Comparison of ENCODE assay signal across 17 cellular contexts in the genomic region with DNA sequence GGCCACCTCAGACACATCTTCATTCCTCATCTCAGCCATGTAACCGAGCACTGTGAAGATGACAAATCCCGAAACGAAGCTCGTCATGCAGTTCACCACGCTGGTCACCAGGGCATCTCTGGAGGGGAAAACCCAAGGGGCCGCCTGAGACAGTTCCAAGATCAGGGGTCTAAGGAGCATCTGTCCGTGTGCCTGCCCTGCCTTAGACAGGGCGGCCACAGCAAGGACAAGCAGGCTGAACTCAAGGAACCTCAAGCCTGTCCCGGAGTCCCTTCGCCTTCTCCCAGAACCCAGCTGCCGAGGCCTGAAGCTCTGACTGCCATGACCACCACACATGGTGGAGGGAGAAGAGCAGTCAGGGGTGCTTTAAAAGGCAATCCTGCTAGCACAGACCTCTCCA. TPM values are rescaled to one million over a fixed set of nuclear protein-coding genes. Genes with fewer than 3 reads are reported as not detected.
DNase-seq lines count a peak whose midpoint lies in the region; ATAC-seq, FAIRE-seq and TF ChIP-seq lines count a peak whose summit lies in the region.
"Had no signal": no experiment of that assay in that cellular context is flagged by ENCODE, and none has a peak within 500 bp of the region (broad histone marks: within the 10 kb centered on the region; RNA-seq: fewer than 3 reads in every experiment).

No MANE protein-coding gene starts in this region.

- H3K27ac Mint-ChIP-seq in type B pancreatic cell (no peak overlapping the region), MCF 10A (ENCODE audit: low read depth, unreplicated experiment) (no peak overlapping the region)

- CTCF ChIA-PET in MCF 10A (lab: Yijun Ruan, JAX) = interaction anchor here (0.6 to 1.6 kb wide), 2 partner anchors 17 to 124 kb away, joined by 3 to 4 read pairs; no protein-coding TSS in a partner anchor

- intact Hi-C loops in MCF 10A (cut with micrococcal nuclease) = no loop called here

- H3K27ac ChIP-seq in brain microvascular endothelial cell = no peak overlapping the region
- H3K27ac ChIP-seq: body of pancreas, thoracic aorta had no signal

- DNase-seq in GM12891 (ENCODE audit: insufficient read length, low spot score) = no peak
- peak; percentile 56 for DNase-seq in GM19240 (ENCODE audit: insufficient read length, low spot score)
- DNase-seq in brain microvascular endothelial cell = no peak
- DNase-seq in type B pancreatic cell (ENCODE audit: extremely low spot score, unreplicated experiment) = no peak
- no peak for DNase-seq in MCF 10A (ENCODE audit: unreplicated experiment)
- no peak for DNase-seq in HCEC 1CT
- DNase-seq in kidney tubule cell (ENCODE audit: low spot score) = no peak
- DNase-seq: body of pancreas; C1 segment of cervical spinal cord; GF-D8; hippocampal formation; NCI-H187; stimulated activated CD4-positive, alpha-beta T cell treated with anti-CD3 and anti-CD28 coated beads, Interleukin-4, amount 100 ng/mL, for 4 hours had no signal

- no peaks in the 10 kb centered on the region for H3K27me3 ChIP-seq in brain microvascular endothelial cell (replicated peaks)
- H3K27me3 ChIP-seq: body of pancreas had no signal

- H3K36me3 Mint-ChIP-seq in type B pancreatic cell (no peaks in the 10 kb centered on the region), MCF 10A (ENCODE audit: insufficient read depth, unreplicated experiment) (peaks cover 7% of the 10 kb centered on the region)

- ATAC-seq in HG02759 (IDR thresholded peaks at IDR 0.05; ENCODE audit: unreplicated experiment) = peak; percentile 89
- ATAC-seq: body of pancreas, HepG2 had no signal

- no peaks in the 10 kb centered on the region for H3K9me3 Mint-ChIP-seq in type B pancreatic cell
- H3K9me3 Mint-ChIP-seq in MCF 10A (ENCODE audit: unreplicated experiment) = no peaks in the 10 kb centered on the region

- no peaks in the 10 kb centered on the region for H3K36me3 ChIP-seq in brain microvascular endothelial cell (replicated peaks)

- POLR2A ChIA-PET in MCF 10A (lab: Yijun Ruan, JAX) = interaction anchor here (0.6 kb wide), 1 partner anchor 892 kb away, joined by 3 read pairs; no protein-coding TSS in a partner anchor

- peak; percentile 11 for TF ChIP-seq CTCF in brain microvascular endothelial cell (IDR thresholded peaks at IDR 0.05; ENCODE audit: low read depth, low read length, missing control alignments)
- no peak for TF ChIP-seq CTCF in type B pancreatic cell (conservative IDR thresholded peaks at IDR 0.05)
- TF ChIP-seq CTCF in MCF 10A (IDR thresholded peaks at IDR 0.05; ENCODE audit: unreplicated experiment) = no peak

- no peak for TF ChIP-seq POLR2A in GM12891 (IDR thresholded peaks at IDR 0.05; ENCODE audit: low read depth, low read length)

- H3K4me1 Mint-ChIP-seq in type B pancreatic cell (ENCODE audit: unreplicated experiment) (no peaks in the 10 kb centered on the region), MCF 10A (ENCODE audit: insufficient read depth, unreplicated experiment) (no peaks in the 10 kb centered on the region)

- H3K27me3 Mint-ChIP-seq in type B pancreatic cell (no peaks in the 10 kb centered on the region), MCF 10A (ENCODE audit: insufficient read depth, unreplicated experiment) (peaks cover 9% of the 10 kb centered on the region)

- in situ Hi-C loops in brain microvascular endothelial cell (cut with HindIII; ENCODE audit: low pct_ligation_motif_present, low sequenced_read_pairs) = no loop called here

- no TSS peak for BruUV-seq in MCF 10A (replicated peaks; lab: Mats Ljungman, UMichigan)

- H3K4me3 Mint-ChIP-seq in type B pancreatic cell = no peak overlapping the region
- no peak overlapping the region for H3K4me3 Mint-ChIP-seq in MCF 10A (ENCODE audit: unreplicated experiment)

- H3K4me3 ChIP-seq in brain microvascular endothelial cell (ENCODE audit: low read depth, low read length) = no peak overlapping the region
- H3K4me3 ChIP-seq: body of pancreas, thoracic aorta had no signal

- FAIRE-seq in GM12891 (lab: Jason Lieb, UNC) = peak; percentile 52
- FAIRE-seq: HepG2 had no signal

TF ChIP-seq in GM12891, 5 proteins besides CTCF, POLR2A, EP300 and RAD21:
- peak; percentile 35 for TF ChIP-seq PAX5 (IDR thresholded peaks at IDR 0.05; ENCODE audit: insufficient read depth, low read length, severe bottlenecking)
- no peak for TF ChIP-seq TAF1 (IDR thresholded peaks at IDR 0.05; ENCODE audit: low read depth, low read length)
- TF ChIP-seq POLR2AphosphoS5 (IDR thresholded peaks at IDR 0.05; ENCODE audit: low read depth, low read length) = no peak

RNA-seq across cellular contexts. Expression of gene SLC6A4, which starts 22.7 kb away (rescaled TPM):
- 2.1 TPM for polyA plus RNA-seq in GM12891 (2012; ENCODE audit: low read depth, missing spikeins)
- 9.4 and 34.7 TPM in 2 replicates for total RNA-seq in type B pancreatic cell (ENCODE audit: low replicate concordance)
- not detected in 2 replicates for total RNA-seq in MCF 10A (2022)
- total RNA-seq: T-helper 1 cell treated with Interleukin-12 subunit alpha and Interleukin-12 subunit beta and Interleukin-4 antibody, amounts not matched to agents 30 ng/mL and 1 ng/mL, for 36 hours had no signal

Comparison
In these comparisons a context has a peak if more than half of its experiments do, and no peak if none do; other contexts are left out.
1. RNA of gene SLC6A4, which starts 22.7 kb away (total RNA-seq): 9.4 to 34.7 TPM in type B pancreatic cell; not detected in MCF 10A; every median in the first group is over 10 times any median in the second.